Comparison of ENCODE assay signal across 1 cellular context in the genomic region with DNA sequence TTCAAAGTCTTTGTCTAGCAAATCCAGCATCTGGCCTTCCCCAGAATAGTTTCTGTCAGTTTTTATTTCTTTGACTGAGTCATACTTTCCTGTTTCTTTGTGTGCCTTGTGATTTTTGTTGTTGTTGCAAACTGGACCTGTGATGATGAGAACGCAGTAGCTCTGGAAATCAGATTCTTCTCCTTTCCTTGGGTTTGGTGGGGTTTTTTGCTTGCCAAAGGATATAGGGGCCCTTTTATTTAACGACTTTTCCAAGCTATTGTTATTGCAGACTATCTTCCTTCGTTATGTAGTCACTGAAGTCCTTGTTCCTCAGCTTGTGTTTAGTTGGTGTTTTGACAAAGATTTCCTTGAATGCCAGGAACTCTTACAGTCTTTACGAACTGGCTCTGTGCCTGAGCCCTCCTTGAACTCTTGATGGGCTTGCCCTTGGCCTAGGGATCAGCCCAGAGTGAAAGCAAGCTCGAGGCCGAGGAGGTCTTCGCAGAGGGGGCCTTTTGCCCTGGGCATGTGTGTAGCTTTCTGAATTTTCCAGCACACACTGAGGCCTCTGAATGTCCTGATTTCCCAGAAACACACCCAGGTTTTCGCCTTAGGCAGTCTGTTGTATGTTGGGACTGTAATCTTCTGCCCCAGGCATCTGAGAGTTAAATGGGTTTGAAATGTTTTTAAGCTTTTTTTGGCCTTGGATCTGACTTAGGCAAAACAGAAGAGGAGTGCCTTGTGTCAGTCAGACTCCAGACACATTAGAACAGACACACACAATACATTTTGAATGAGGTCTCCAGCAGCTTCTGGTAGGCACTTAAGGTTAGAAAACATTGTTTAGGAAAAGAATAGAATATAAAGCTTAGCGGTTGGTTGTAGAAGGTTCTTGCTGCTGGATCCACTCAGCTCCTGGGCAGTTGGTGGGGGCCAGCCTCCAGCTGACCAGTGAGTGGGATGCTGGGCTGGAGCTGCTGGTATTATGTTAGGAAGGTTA.
TF ChIP-seq lines count a peak whose summit lies in the region.

No MANE protein-coding gene starts in this region.

TF ChIP-seq in WTC11, 78 proteins besides CTCF, POLR2A, EP300 and RAD21 (continued from another document):
- TF ChIP-seq, protein P1, sequence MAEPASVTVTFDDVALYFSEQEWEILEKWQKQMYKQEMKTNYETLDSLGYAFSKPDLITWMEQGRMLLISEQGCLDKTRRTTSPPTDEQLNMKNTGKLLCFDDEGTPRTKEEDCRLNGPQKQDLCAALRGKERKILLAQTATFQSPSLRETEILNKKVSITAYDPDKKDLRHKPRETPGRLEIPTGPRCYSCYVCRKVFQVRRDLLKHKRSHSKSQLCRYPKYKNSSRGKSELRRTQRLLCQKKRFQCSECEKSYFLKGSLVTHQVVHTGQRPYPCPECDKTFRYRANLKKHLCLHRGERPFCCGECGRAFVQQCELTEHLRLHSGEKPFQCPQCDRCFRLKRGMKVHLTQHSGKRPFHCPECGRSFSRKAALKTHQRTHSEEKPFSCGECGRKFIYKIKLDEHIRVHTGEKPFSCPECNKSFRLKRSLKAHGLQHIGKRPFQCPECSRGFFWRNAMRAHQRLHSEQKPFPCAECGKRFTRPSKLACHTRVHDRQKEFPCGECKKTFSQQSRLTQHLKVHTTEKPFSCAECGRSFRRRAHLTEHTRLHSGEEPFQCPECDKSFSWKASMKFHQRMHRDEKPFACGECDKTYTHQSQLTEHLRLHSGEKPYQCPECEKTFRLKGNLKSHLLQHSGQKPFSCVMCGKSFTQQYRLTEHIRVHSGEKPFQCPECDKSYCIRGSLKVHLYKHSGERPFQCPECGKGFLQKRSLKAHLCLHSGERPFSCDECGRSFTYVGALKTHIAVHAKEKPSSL (CRISPR knock-in tag; conservative IDR thresholded peaks at IDR 0.05), result no peak
- TF ChIP-seq OVOL2 (CRISPR knock-in tag; IDR thresholded peaks at IDR 0.05; ENCODE audit: borderline replicate concordance), result no peak
- no peak for TF ChIP-seq ATF2 (CRISPR knock-in tag; IDR thresholded peaks at IDR 0.05; ENCODE audit: borderline replicate concordance, low read depth)
